9 cellular contexts compared by ENCODE assay signal in genomic region chr21:45108808-45109800, GRCh38. TPM values are rescaled to one million over a fixed set of nuclear protein-coding genes. Genes with fewer than 3 reads are reported as not detected.
DNase-seq lines count a peak whose midpoint lies in the region; ATAC-seq and TF ChIP-seq lines count a peak whose summit lies in the region.
"Had no signal": no experiment of that assay in that cellular context is flagged by ENCODE, and none has a peak within 500 bp of the region (broad histone marks: within the 10 kb centered on the region; RNA-seq: fewer than 3 reads in every experiment).

No MANE protein-coding gene starts in this region.

- H3K4me3 Mint-ChIP-seq in T-helper 2 cell treated with Interferon-gamma antibody and Interleukin-4, amounts not matched to agents 5 μg/mL and 100 μg/mL, for 36 hours, result peak overlapping the region; percentile 81
- peak overlapping the region; percentile 68 to 85 (median 78) for H3K4me3 Mint-ChIP-seq in immature natural killer cell
- H3K4me3 Mint-ChIP-seq in HFFc6, result no peak overlapping the region

- intact Hi-C loops in Right ventricle myocardium inferior (cut with DNase I) (no loop called here), tibial artery (cut with DNase I; ENCODE audit: low total_unique reads) (no loop called here)

- no peaks in the 10 kb centered on the region for H3K27me3 Mint-ChIP-seq in T-helper 2 cell treated with Interferon-gamma antibody and Interleukin-4, amounts not matched to agents 5 μg/mL and 100 μg/mL, for 36 hours (ENCODE audit: low read depth)
- peaks cover 0 to 15% (median 9%) of the 10 kb centered on the region in 3 donors for H3K27me3 Mint-ChIP-seq in immature natural killer cell (ENCODE audit: low read depth in 3 of 3)
- peaks cover 11% of the 10 kb centered on the region for H3K27me3 Mint-ChIP-seq in HFFc6 (ENCODE audit: insufficient read depth)

- peak overlapping the region; percentile 76 for H3K27ac Mint-ChIP-seq in T-helper 2 cell treated with Interferon-gamma antibody and Interleukin-4, amounts not matched to agents 5 μg/mL and 100 μg/mL, for 36 hours
- H3K27ac Mint-ChIP-seq in immature natural killer cell, result peak overlapping the region; percentile 13 to 80 (median 74)
- H3K27ac Mint-ChIP-seq in HFFc6, result no peak overlapping the region

- H3K4me1 Mint-ChIP-seq in T-helper 2 cell treated with Interferon-gamma antibody and Interleukin-4, amounts not matched to agents 5 μg/mL and 100 μg/mL, for 36 hours (ENCODE audit: low read depth), result peaks cover 67% of the 10 kb centered on the region
- H3K4me1 Mint-ChIP-seq in immature natural killer cell, result peaks cover 39 to 48% of the 10 kb centered on the region in 2 donors
- H3K4me1 Mint-ChIP-seq in HFFc6 (ENCODE audit: low read depth), result peaks cover 13% of the 10 kb centered on the region

- H3K36me3 ChIP-seq in right atrium auricular region, result no peaks in the 10 kb centered on the region
- H3K36me3 ChIP-seq in tibial artery, result no peaks in the 10 kb centered on the region
- H3K36me3 ChIP-seq: colonic mucosa had no signal

- H3K4me1 ChIP-seq in right atrium auricular region (peaks cover 0 to 80% of the 10 kb centered on the region in 2 donors), tibial artery (peaks cover 0 to 98% (median 71%) of the 10 kb centered on the region in 4 donors)

- H3K27me3 ChIP-seq in right atrium auricular region (no peaks in the 10 kb centered on the region), tibial artery (no peaks in the 10 kb centered on the region)
- H3K27me3 ChIP-seq: colonic mucosa had no signal

- peak overlapping the region; percentile 43 to 65 for H3K27ac ChIP-seq in right atrium auricular region
- H3K27ac ChIP-seq in tibial artery, result peak overlapping the region; percentile 75 to 76
- H3K27ac ChIP-seq: colonic mucosa had no signal

- peak overlapping the region in 1 of 2 donors; percentile 5 for H3K4me3 ChIP-seq in right atrium auricular region
- H3K4me3 ChIP-seq in tibial artery, result peak overlapping the region; percentile 4 to 13
- H3K4me3 ChIP-seq: colonic mucosa had no signal

- H3K9me3 ChIP-seq in right atrium auricular region (no peaks in the 10 kb centered on the region), tibial artery (no peaks in the 10 kb centered on the region)
- H3K9me3 ChIP-seq: colonic mucosa had no signal

- H3K36me3 Mint-ChIP-seq in T-helper 2 cell treated with Interferon-gamma antibody and Interleukin-4, amounts not matched to agents 5 μg/mL and 100 μg/mL, for 36 hours (ENCODE audit: low read depth), result peaks cover 15% of the 10 kb centered on the region
- H3K36me3 Mint-ChIP-seq in immature natural killer cell, result no peaks in the 10 kb centered on the region
- H3K36me3 Mint-ChIP-seq in HFFc6 (ENCODE audit: low read depth), result no peaks in the 10 kb centered on the region

- DNase-seq in right atrium auricular region (ENCODE audit: low spot score) (no peak), Right ventricle myocardium inferior (ENCODE audit: missing footprints) (no peak), immature natural killer cell (peak; percentile 33 to 39 (median 35)), tibial artery (no peak), AG20443 (ENCODE audit: low spot score) (no peak), HFFc6 (no peak)
- no peak for DNase-seq in T-helper 2 cell treated with Interferon-gamma antibody and Interleukin-4, amounts not matched to agents 5 μg/mL and 100 μg/mL, for 36 hours (ENCODE audit: low spot score)
- DNase-seq in stimulated activated CD4-positive, alpha-beta T cell treated with anti-CD3 and anti-CD28 coated beads, Interleukin-2, amount 100 ng/mL, for 24 hours, result no peak
- DNase-seq: colonic mucosa had no signal

- no peak for ATAC-seq in Right ventricle myocardium inferior

- no peaks in the 10 kb centered on the region for H3K9me3 Mint-ChIP-seq in T-helper 2 cell treated with Interferon-gamma antibody and Interleukin-4, amounts not matched to agents 5 μg/mL and 100 μg/mL, for 36 hours
- H3K9me3 Mint-ChIP-seq in immature natural killer cell (no peaks in the 10 kb centered on the region), HFFc6 (no peaks in the 10 kb centered on the region)

- no peak for TF ChIP-seq CTCF in right atrium auricular region (IDR thresholded peaks at IDR 0.05)
- no peak for TF ChIP-seq CTCF in tibial artery (IDR thresholded peaks at IDR 0.05)
- TF ChIP-seq CTCF in HFFc6 (IDR thresholded peaks at IDR 0.05), result no peak

RNA-seq across cellular contexts. Expression of gene ADARB1, which starts 34.7 kb away (rescaled TPM):
- 10 to 100 TPM in 1 of 2 donors, 1 to 10 TPM in 1; 7.5 to 10.5 TPM for total RNA-seq in right atrium auricular region
- 15.1 TPM for total RNA-seq in Right ventricle myocardium inferior
- polyA plus RNA-seq in immature natural killer cell, result 1 to 10 TPM; 3.0 to 4.5 (median 3.4) TPM
- 1 to 10 TPM; 1.7 to 3.2 (median 2.2) TPM for total RNA-seq in HFFc6 (2021; fragmentation: NEBNext Ultra II Directional; extraction: Animal tissue kit (Norgen Biotek cat#: 25700))

Comparison
In these comparisons a context has a peak if more than half of its experiments do, and no peak if none do; other contexts are left out.
1. DNase-seq: peak in immature natural killer cell (3 of 3); none in right atrium auricular region (single experiment), Right ventricle myocardium inferior (single experiment), T-helper 2 cell treated with Interferon-gamma antibody and Interleukin-4, amounts not matched to agents 5 μg/mL and 100 μg/mL, for 36 hours (single experiment), tibial artery (0 of 2), AG20443 (single experiment), stimulated activated CD4-positive, alpha-beta T cell treated with anti-CD3 and anti-CD28 coated beads, Interleukin-2, amount 100 ng/mL, for 24 hours (0 of 2) and HFFc6 (single experiment).